Comparison of ENCODE assay signal across 8 cellular contexts in genomic region chr17:40560592-40561293, GRCh38. TPM values are rescaled to one million over a fixed set of nuclear protein-coding genes. Genes with fewer than 3 reads are reported as not detected.
DNase-seq lines count a peak whose midpoint lies in the region; ATAC-seq and TF ChIP-seq lines count a peak whose summit lies in the region.

No MANE protein-coding gene starts in this region.

- H3K27ac Mint-ChIP-seq in nephron progenitor cell, result peak overlapping the region; percentile 46

- H3K9me3 Mint-ChIP-seq in nephron progenitor cell, result no peaks in the 10 kb centered on the region

- no peaks in the 10 kb centered on the region for H3K36me3 Mint-ChIP-seq in nephron progenitor cell (ENCODE audit: low read depth)

- in situ Hi-C loops in brain microvascular endothelial cell (cut with HindIII; ENCODE audit: low pct_ligation_motif_present, low sequenced_read_pairs), result no loop called here

- TF ChIP-seq CTCF in brain microvascular endothelial cell (IDR thresholded peaks at IDR 0.05; ENCODE audit: low read depth, low read length, missing control alignments), result no peak
- no peak for TF ChIP-seq CTCF in nephron progenitor cell (IDR thresholded peaks at IDR 0.05)
- TF ChIP-seq CTCF in uterus (IDR thresholded peaks at IDR 0.05), result no peak

- H3K27me3 ChIP-seq in brain microvascular endothelial cell (replicated peaks) (no peaks in the 10 kb centered on the region), uterus (no peaks in the 10 kb centered on the region)

- ATAC-seq in HG03280 (IDR thresholded peaks at IDR 0.05; ENCODE audit: unreplicated experiment), result peak; percentile 49

- peaks cover 0 to 4% of the 10 kb centered on the region in 2 donors for H3K4me1 ChIP-seq in uterus

- peak overlapping the region; percentile 22 for H3K4me3 ChIP-seq in brain microvascular endothelial cell (ENCODE audit: low read depth, low read length)
- no peak overlapping the region for H3K4me3 ChIP-seq in uterus

- H3K36me3 ChIP-seq in brain microvascular endothelial cell (replicated peaks) (no peaks in the 10 kb centered on the region), uterus (no peaks in the 10 kb centered on the region)

- H3K4me3 Mint-ChIP-seq in nephron progenitor cell, result peak overlapping the region; percentile 16

- H3K4me1 Mint-ChIP-seq in nephron progenitor cell, result peaks cover 76% of the 10 kb centered on the region

- intact Hi-C loops in uterus (cut with DNase I; ENCODE audit: low total_unique reads), result loop anchor here (2.0 kb wide), 1 partner anchor 120 kb away; no protein-coding TSS in a partner anchor

- no peak for TF ChIP-seq POLR2A in uterus (IDR thresholded peaks at IDR 0.05)

- no peaks in the 10 kb centered on the region for H3K9me3 ChIP-seq in uterus

- H3K27me3 Mint-ChIP-seq in nephron progenitor cell (ENCODE audit: low read depth, poor library complexity), result peaks cover 17% of the 10 kb centered on the region

- DNase-seq in activated gamma-delta T cell treated with Interleukin-2 at 50 U/mL for 16 hours (peak; percentile 77), activated gamma-delta T cell (lab: John Stamatoyannopoulos, UW) (no peak), T-helper 9 cell (peak; percentile 56), brain microvascular endothelial cell (peak; percentile 89), nephron progenitor cell (no peak), uterus (peak in 1 of 2 donors; percentile 24), DMS79 treated with DMSO at 0.1 percent for 48 hours (lab: John Stamatoyannopoulos, UW) (no peak)

- H3K27ac ChIP-seq in brain microvascular endothelial cell (peak overlapping the region; percentile 90), uterus (peak overlapping the region; percentile 55 to 83)

RNA-seq across cellular contexts. Expression of gene CCR7, which starts 4.5 kb away (rescaled TPM):
- total RNA-seq in uterus, result under 1 TPM in 1 of 4 donors, not detected in 3; 0.14 TPM

RNA-seq across cellular contexts. Expression of gene TNS4, which starts 59.3 kb away (rescaled TPM):
- 1 to 10 TPM in 1 of 4 donors, under 1 TPM in 2, not detected in 1; 0.09 to 2.6 (median 0.28) TPM for total RNA-seq in uterus

Comparison
In these comparisons a context has a peak if more than half of its experiments do, and no peak if none do; other contexts are left out.
1. DNase-seq: peak in activated gamma-delta T cell treated with Interleukin-2 at 50 U/mL for 16 hours (single experiment), T-helper 9 cell (single experiment) and brain microvascular endothelial cell (single experiment); none in activated gamma-delta T cell (single experiment), nephron progenitor cell (single experiment) and DMS79 treated with DMSO at 0.1 percent for 48 hours (single experiment).